ENCODE assay signal across 10 cellular contexts in genomic region chr3:81716870-81717509, GRCh38. TPM values are rescaled to one million over a fixed set of nuclear protein-coding genes. Genes with fewer than 3 reads are reported as not detected.
DNase-seq lines count a peak whose midpoint lies in the region; ATAC-seq and TF ChIP-seq lines count a peak whose summit lies in the region.
"Had no signal": no experiment of that assay in that cellular context is flagged by ENCODE, and none has a peak within 500 bp of the region (broad histone marks: within the 10 kb centered on the region; RNA-seq: fewer than 3 reads in every experiment).

No MANE protein-coding gene starts in this region.

- no peaks in the 10 kb centered on the region for H3K27me3 ChIP-seq in gastrocnemius medialis

- CTCF ChIA-PET in HEK293 (lab: Yijun Ruan, JAX) = interaction anchor here (0.7 kb wide), 1 partner anchor 36 kb away, joined by 4 read pairs; no protein-coding TSS in a partner anchor

- H3K9me3 ChIP-seq in HEK293 (ENCODE audit: control insufficient read depth, insufficient read depth, low read depth, low read length) = no peaks in the 10 kb centered on the region
- H3K9me3 ChIP-seq in gastrocnemius medialis = no peaks in the 10 kb centered on the region

- intact Hi-C loops in left cardiac atrium (cut with DNase I) (no loop called here), gastrocnemius medialis (cut with DNase I; ENCODE audit: low total_unique reads) (no loop called here)

- H3K36me3 ChIP-seq in HEK293 (ENCODE audit: control insufficient read depth in 2 of 2, insufficient read depth in 1 of 2, low read length in 2 of 2) (no peaks in the 10 kb centered on the region), gastrocnemius medialis (no peaks in the 10 kb centered on the region)

- TF ChIP-seq CTCF in HEK293 (tag by site-specific recombination; IDR thresholded peaks at IDR 0.05) (no peak), gastrocnemius medialis (IDR thresholded peaks at IDR 0.05 in 4 of 5, conservative IDR thresholded peaks at IDR 0.05 in 1 of 5) (no peak)

- TF ChIP-seq POLR2A in gastrocnemius medialis (IDR thresholded peaks at IDR 0.05) = peak in 1 of 2 donors; percentile 21

- H3K4me1 ChIP-seq in HEK293 (ENCODE audit: control insufficient read depth, insufficient read depth, low read length) (0 out of 2 replicates have a peak, but pooled peaks cover 2% of the 10 kb centered on the region), gastrocnemius medialis (peaks cover 7 to 24% of the 10 kb centered on the region in 2 donors)

- in situ Hi-C loops in gastrocnemius medialis (cut with MboI; ENCODE audit: low sequenced_read_pairs in 4 of 4) = no loop called here

- H3K27ac ChIP-seq in HEK293 (ENCODE audit: extremely low read depth, low read depth, low read length) = no peak overlapping the region
- H3K27ac ChIP-seq in gastrocnemius medialis = peak overlapping the region; percentile 70 to 82 (median 76)

- DNase-seq in NCI-H82 treated with DMSO at 0.1 percent for 48 hours (lab: John Stamatoyannopoulos, UW; ENCODE audit: unreplicated experiment) (peak; percentile 19), left cardiac atrium (peak; percentile 27), gastrocnemius medialis (peak; percentile 58), RPMI8226 (no peak), middle frontal gyrus (ENCODE audit: extremely low spot score, low spot score) (no peak), GOT3 (lab: John Stamatoyannopoulos, UW) (no peak)
- DNase-seq: H9 had no signal

- POLR2A ChIA-PET in HEK293 (lab: Yijun Ruan, JAX) = no interaction called here

- no peak overlapping the region for H3K4me3 ChIP-seq in HEK293 (ENCODE audit: low read depth, low read length)
- H3K4me3 ChIP-seq in gastrocnemius medialis = no peak overlapping the region

- ATAC-seq in left cardiac atrium (peak; percentile 91 to 97), gastrocnemius medialis (peak; percentile 94 to 98), GM18519 (IDR thresholded peaks at IDR 0.05; ENCODE audit: low FRiP score, unreplicated experiment) (no peak)
- ATAC-seq: activated naive CD4-positive, alpha-beta T cell treated with anti-CD3 and anti-CD28 coated beads, Interleukin-2, amount 50 U/mL, for 72 hours had no signal

TF ChIP-seq in HEK293, 187 proteins besides CTCF, POLR2A, EP300 and RAD21 (continues in another document):
- TF ChIP-seq ZNF629 (tag by site-specific recombination; IDR thresholded peaks at IDR 0.05) = peak; percentile 56; the same call in 1 of the 2 replicates
- TF ChIP-seq ZNF624 (tag by site-specific recombination; IDR thresholded peaks at IDR 0.05) = no peak
- no peak for TF ChIP-seq ZBTB7A (tag by site-specific recombination; IDR thresholded peaks at IDR 0.05; ENCODE audit: low read depth)
- TF ChIP-seq PRDM1 (tag by site-specific recombination; IDR thresholded peaks at IDR 0.05) = 0 out of 2 replicates have a peak, but pooled peaks have one; percentile 25
- TF ChIP-seq REST (tag by site-specific recombination; IDR thresholded peaks at IDR 0.05) = no peak
- TF ChIP-seq ZBTB44 (tag by site-specific recombination; IDR thresholded peaks at IDR 0.05) = no peak
- peak; percentile 87; the same call in 1 of the 2 replicates for TF ChIP-seq TRIM28 (IDR thresholded peaks at IDR 0.05; ENCODE audit: borderline replicate concordance, low read length)
- TF ChIP-seq, protein P1, sequence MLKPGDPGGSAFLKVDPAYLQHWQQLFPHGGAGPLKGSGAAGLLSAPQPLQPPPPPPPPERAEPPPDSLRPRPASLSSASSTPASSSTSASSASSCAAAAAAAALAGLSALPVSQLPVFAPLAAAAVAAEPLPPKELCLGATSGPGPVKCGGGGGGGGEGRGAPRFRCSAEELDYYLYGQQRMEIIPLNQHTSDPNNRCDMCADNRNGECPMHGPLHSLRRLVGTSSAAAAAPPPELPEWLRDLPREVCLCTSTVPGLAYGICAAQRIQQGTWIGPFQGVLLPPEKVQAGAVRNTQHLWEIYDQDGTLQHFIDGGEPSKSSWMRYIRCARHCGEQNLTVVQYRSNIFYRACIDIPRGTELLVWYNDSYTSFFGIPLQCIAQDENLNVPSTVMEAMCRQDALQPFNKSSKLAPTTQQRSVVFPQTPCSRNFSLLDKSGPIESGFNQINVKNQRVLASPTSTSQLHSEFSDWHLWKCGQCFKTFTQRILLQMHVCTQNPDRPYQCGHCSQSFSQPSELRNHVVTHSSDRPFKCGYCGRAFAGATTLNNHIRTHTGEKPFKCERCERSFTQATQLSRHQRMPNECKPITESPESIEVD (tag by site-specific recombination; IDR thresholded peaks at IDR 0.05) = peak; percentile 28; the same call in 1 of the 2 replicates
- TF ChIP-seq GLIS1 (tag by site-specific recombination; IDR thresholded peaks at IDR 0.05) = no peak
- TF ChIP-seq OSR2 (tag by site-specific recombination; IDR thresholded peaks at IDR 0.05) = peak; percentile 71; the same call in 1 of the 2 replicates
- TF ChIP-seq ZNF16 (tag by site-specific recombination; IDR thresholded peaks at IDR 0.05; ENCODE audit: low read depth) = no peak
- 0 out of 2 replicates have a peak, but pooled peaks have one; percentile 33 for TF ChIP-seq ZNF660 (tag by site-specific recombination; IDR thresholded peaks at IDR 0.05)
- peak; percentile 78; the same call in 1 of the 2 replicates for TF ChIP-seq OVOL3 (tag by site-specific recombination; IDR thresholded peaks at IDR 0.05)
- TF ChIP-seq FEZF1 (tag by site-specific recombination; IDR thresholded peaks at IDR 0.05) = peak; percentile 98
- peak; percentile 47; the same call in 1 of the 2 replicates for TF ChIP-seq IKZF3 (tag by site-specific recombination; IDR thresholded peaks at IDR 0.05)
- peak; percentile 90 for TF ChIP-seq BCL6B (tag by site-specific recombination; IDR thresholded peaks at IDR 0.05)
- TF ChIP-seq, protein P2, sequence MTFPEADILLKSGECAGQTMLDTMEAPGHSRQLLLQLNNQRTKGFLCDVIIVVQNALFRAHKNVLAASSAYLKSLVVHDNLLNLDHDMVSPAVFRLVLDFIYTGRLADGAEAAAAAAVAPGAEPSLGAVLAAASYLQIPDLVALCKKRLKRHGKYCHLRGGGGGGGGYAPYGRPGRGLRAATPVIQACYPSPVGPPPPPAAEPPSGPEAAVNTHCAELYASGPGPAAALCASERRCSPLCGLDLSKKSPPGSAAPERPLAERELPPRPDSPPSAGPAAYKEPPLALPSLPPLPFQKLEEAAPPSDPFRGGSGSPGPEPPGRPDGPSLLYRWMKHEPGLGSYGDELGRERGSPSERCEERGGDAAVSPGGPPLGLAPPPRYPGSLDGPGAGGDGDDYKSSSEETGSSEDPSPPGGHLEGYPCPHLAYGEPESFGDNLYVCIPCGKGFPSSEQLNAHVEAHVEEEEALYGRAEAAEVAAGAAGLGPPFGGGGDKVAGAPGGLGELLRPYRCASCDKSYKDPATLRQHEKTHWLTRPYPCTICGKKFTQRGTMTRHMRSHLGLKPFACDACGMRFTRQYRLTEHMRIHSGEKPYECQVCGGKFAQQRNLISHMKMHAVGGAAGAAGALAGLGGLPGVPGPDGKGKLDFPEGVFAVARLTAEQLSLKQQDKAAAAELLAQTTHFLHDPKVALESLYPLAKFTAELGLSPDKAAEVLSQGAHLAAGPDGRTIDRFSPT (tag by site-specific recombination; IDR thresholded peaks at IDR 0.05) = 0 out of 2 replicates have a peak, but pooled peaks have one; percentile 49

RNA-seq across cellular contexts. Expression of gene GBE1, which starts 44.5 kb away (rescaled TPM):
- 10 to 100 TPM; 59.0 to 82.7 TPM for total RNA-seq in left cardiac atrium
- total RNA-seq in gastrocnemius medialis = 100 to 1,000 TPM; 127 to 319 (median 239) TPM

Comparison
In these comparisons a context has a peak if more than half of its experiments do, and no peak if none do; other contexts are left out.
1. DNase-seq: peak in NCI-H82 treated with DMSO at 0.1 percent for 48 hours (single experiment), left cardiac atrium (single experiment) and gastrocnemius medialis (2 of 2); none in RPMI8226 (single experiment), middle frontal gyrus (single experiment) and GOT3 (single experiment).